ENCODE assay signal across 8 cellular contexts in genomic region chr7:92448185-92448747, GRCh38.
DNase-seq lines count a peak whose midpoint lies in the region; ATAC-seq and TF ChIP-seq lines count a peak whose summit lies in the region.

No MANE protein-coding gene starts in this region.

- H3K9me3 Mint-ChIP-seq in central memory CD8-positive, alpha-beta T cell: no peaks in the 10 kb centered on the region

- no peak for TF ChIP-seq CTCF in WERI-Rb-1 (IDR thresholded peaks at IDR 0.05; ENCODE audit: low read depth, low read length)

- peak; percentile 69 for DNase-seq in SIG-M5 treated with dmso at 0.1 percent for 504 hours (lab: John Stamatoyannopoulos, UW; ENCODE audit: unreplicated experiment)
- no peak for DNase-seq in SIG-M5 (lab: John Stamatoyannopoulos, UW)
- DNase-seq in NCI-H1694 (lab: John Stamatoyannopoulos, UW): peak; percentile 8
- DNase-seq in WERI-Rb-1: peak; percentile 47
- DNase-seq in central memory CD8-positive, alpha-beta T cell (ENCODE audit: low spot score in 2 of 2): peak; percentile 47 to 56
- peak; percentile 77 for DNase-seq in kidney tubule cell (ENCODE audit: low spot score)
- DNase-seq in stimulated activated CD4-positive, alpha-beta T cell treated with anti-CD3 and anti-CD28 coated beads, Interleukin-4, amount 100 ng/mL, for 1 hour: peak; percentile 52

- H3K36me3 Mint-ChIP-seq in central memory CD8-positive, alpha-beta T cell (ENCODE audit: insufficient read depth): peaks cover 14% of the 10 kb centered on the region

- no peaks in the 10 kb centered on the region for H3K27me3 ChIP-seq in WERI-Rb-1 (ENCODE audit: insufficient read depth, low read depth, severe bottlenecking)

- peak overlapping the region; percentile 71 for H3K4me3 ChIP-seq in WERI-Rb-1 (ENCODE audit: low read depth, low read length)

- H3K27ac ChIP-seq in WERI-Rb-1: peak overlapping the region; percentile 95

- H3K27ac Mint-ChIP-seq in central memory CD8-positive, alpha-beta T cell (ENCODE audit: low read depth): peak overlapping the region; percentile 97

- peaks cover 50% of the 10 kb centered on the region for H3K36me3 ChIP-seq in WERI-Rb-1

- no peaks in the 10 kb centered on the region for H3K27me3 Mint-ChIP-seq in central memory CD8-positive, alpha-beta T cell

- peaks cover 14% of the 10 kb centered on the region for H3K4me1 Mint-ChIP-seq in central memory CD8-positive, alpha-beta T cell

- H3K9me3 ChIP-seq in WERI-Rb-1 (ENCODE audit: severe bottlenecking): no peaks in the 10 kb centered on the region

- peak; percentile 28 for ATAC-seq in HG02840 (IDR thresholded peaks at IDR 0.05; ENCODE audit: low FRiP score, unreplicated experiment)
- ATAC-seq in central memory CD8-positive, alpha-beta T cell (replicated peaks; ENCODE audit: extremely low read depth, poor library complexity, severe bottlenecking): peak; percentile 61

- H3K4me3 Mint-ChIP-seq in central memory CD8-positive, alpha-beta T cell: peak overlapping the region; percentile 87
